Comparison of ENCODE assay signal across 8 cellular contexts in the genomic region with DNA sequence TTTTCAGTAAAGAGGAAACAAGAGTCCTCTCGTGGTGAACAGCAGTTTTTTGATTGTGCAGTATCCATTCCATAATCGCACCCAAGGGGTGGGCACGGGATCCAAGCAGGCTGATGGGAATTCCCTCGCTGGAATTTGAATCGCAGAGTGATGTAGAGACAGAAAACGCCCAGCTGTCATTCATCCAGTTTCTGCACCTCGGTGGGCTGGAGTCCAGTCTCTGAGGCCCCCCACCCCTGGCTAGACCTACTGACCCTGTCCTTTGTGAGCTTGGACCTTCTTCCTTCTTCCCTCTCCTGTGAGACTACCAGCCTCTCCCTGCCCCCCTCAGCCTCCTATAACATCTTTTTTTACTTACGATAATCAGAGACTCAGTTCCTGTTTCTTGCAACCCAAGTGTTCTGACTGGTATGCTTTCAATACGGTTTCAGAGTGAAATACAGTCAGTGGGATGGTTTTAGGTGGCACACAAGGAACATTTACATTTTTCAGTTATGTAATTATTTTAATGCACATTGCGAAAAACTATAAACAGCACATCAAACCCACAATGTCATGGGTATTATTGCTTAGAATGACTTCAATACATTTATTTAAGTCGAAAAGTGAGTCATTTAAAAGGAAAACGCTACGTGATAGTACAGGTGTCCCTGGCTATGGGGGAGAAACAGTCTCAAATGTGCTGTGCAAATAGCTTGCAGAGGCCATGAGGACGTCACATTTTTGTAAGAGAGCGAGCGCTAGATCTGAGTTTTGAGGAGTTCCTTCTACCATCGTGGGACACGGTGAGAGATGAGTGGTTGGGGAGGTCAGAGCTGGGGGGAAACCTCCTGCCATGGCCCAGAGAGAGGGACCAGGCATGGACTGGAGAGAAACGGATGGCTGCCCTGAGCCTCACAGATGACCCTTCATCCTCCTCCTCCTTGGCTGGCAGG. TPM values are rescaled to one million over a fixed set of nuclear protein-coding genes. Genes with fewer than 3 reads are reported as not detected.
DNase-seq lines count a peak whose midpoint lies in the region; ATAC-seq, FAIRE-seq and TF ChIP-seq lines count a peak whose summit lies in the region.

No MANE protein-coding gene starts in this region.

- TF ChIP-seq POLR2A in GM12892 (IDR thresholded peaks at IDR 0.05; ENCODE audit: low read depth, low read length), result no peak

- peak overlapping the region; percentile 85 for H3K4me3 Mint-ChIP-seq in activated T-helper 17 cell treated with anti-CD3 and anti-CD28 coated beads, Interleukin-2, amount 50 U/mL, for 72 hours

- peaks cover 27% of the 10 kb centered on the region for H3K36me3 Mint-ChIP-seq in activated T-helper 17 cell treated with anti-CD3 and anti-CD28 coated beads, Interleukin-2, amount 50 U/mL, for 72 hours (ENCODE audit: low read depth)

- in situ Hi-C loops in ACHN (cut with HindIII; ENCODE audit: low pct_ligation_motif_present, low pct_unique_long_range_greater_than_20kb, low sequenced_read_pairs), result no loop called here

- H3K9me3 Mint-ChIP-seq in activated T-helper 17 cell treated with anti-CD3 and anti-CD28 coated beads, Interleukin-2, amount 50 U/mL, for 72 hours, result peaks cover 5% of the 10 kb centered on the region

- H3K27me3 Mint-ChIP-seq in activated T-helper 17 cell treated with anti-CD3 and anti-CD28 coated beads, Interleukin-2, amount 50 U/mL, for 72 hours, result peaks cover 5% of the 10 kb centered on the region

- H3K27ac Mint-ChIP-seq in activated T-helper 17 cell treated with anti-CD3 and anti-CD28 coated beads, Interleukin-2, amount 50 U/mL, for 72 hours, result peak overlapping the region; percentile 97

- peak; percentile 79 for ATAC-seq in GM19463 (IDR thresholded peaks at IDR 0.05; ENCODE audit: unreplicated experiment)
- peak; percentile 79 for ATAC-seq in HG03196 (IDR thresholded peaks at IDR 0.05; ENCODE audit: unreplicated experiment)
- ATAC-seq in activated T-helper 17 cell treated with anti-CD3 and anti-CD28 coated beads, Interleukin-2, amount 50 U/mL, for 72 hours (replicated peaks), result peak; percentile 87
- no peak for ATAC-seq in left ventricle myocardium superior
- ATAC-seq in Right ventricle myocardium superior (ENCODE audit: poor library complexity), result no peak

- DNase-seq in GM12892 (ENCODE audit: insufficient read length), result no peak
- no peak for DNase-seq in left ventricle myocardium superior
- DNase-seq in ACHN, result no peak
- no peak for DNase-seq in NCI-H2227 (lab: John Stamatoyannopoulos, UW; ENCODE audit: unreplicated experiment)
- DNase-seq in Right ventricle myocardium superior, result no peak

- intact Hi-C loops in left ventricle myocardium superior (cut with micrococcal nuclease), result no loop called here
- intact Hi-C loops in Right ventricle myocardium superior (cut with DNase I), result no loop called here

- peak; percentile 89 for FAIRE-seq in GM12892 (lab: Jason Lieb, UNC)

- H3K4me1 Mint-ChIP-seq in activated T-helper 17 cell treated with anti-CD3 and anti-CD28 coated beads, Interleukin-2, amount 50 U/mL, for 72 hours, result peaks cover 35% of the 10 kb centered on the region

RNA-seq across cellular contexts. Expression of a gene that starts 37.5 kb away (rescaled TPM):
- polyA plus RNA-seq in GM12892 (2012; ENCODE audit: missing spikeins), result 10.0 TPM
- total RNA-seq in activated T-helper 17 cell treated with anti-CD3 and anti-CD28 coated beads, Interleukin-2, amount 50 U/mL, for 72 hours, result 1 to 10 TPM; 7.9 to 8.0 TPM
- total RNA-seq in left ventricle myocardium superior, result 1.7 TPM
- total RNA-seq in Right ventricle myocardium superior, result 1.7 TPM

Comparison
In these comparisons a context has a peak if more than half of its experiments do, and no peak if none do; other contexts are left out.
1. ATAC-seq: peak in GM19463 (single experiment), HG03196 (single experiment) and activated T-helper 17 cell treated with anti-CD3 and anti-CD28 coated beads, Interleukin-2, amount 50 U/mL, for 72 hours (single experiment); none in left ventricle myocardium superior (single experiment) and Right ventricle myocardium superior (single experiment).